8 cellular contexts compared by ENCODE assay signal in the genomic region with DNA sequence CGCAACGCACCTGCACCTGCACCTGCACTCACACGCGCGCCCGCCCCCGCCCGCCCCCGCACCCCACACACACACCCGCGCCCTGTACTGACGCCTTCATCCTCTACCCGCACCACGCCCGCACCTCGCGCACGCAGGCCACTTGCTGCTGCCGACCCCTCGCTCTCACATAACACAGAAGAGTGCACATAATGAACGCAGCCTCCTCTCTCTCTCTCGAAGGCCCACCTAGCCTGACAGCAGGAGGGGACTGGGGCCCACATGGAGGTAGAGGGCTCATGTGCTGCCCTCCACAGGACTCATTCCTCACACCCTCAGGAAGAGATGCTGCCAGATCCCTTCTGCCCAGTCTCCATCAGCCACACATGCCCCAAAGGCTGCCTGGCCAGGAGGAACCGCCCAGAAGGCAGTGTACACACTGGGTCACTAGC. TPM values are rescaled to one million over a fixed set of nuclear protein-coding genes. Genes with fewer than 3 reads are reported as not detected.
DNase-seq lines count a peak whose midpoint lies in the region; ATAC-seq and TF ChIP-seq lines count a peak whose summit lies in the region.

No MANE protein-coding gene starts in this region.

- POLR2A ChIA-PET in HCT116 (lab: Charles Lee) (no interaction called here), RWPE1 (lab: Yijun Ruan, JAX; ENCODE audit: low non-redundant PET) (interaction anchor here (0.7 kb wide), 1 partner anchor 143 kb away, joined by 4 read pairs; no protein-coding TSS in a partner anchor)

- ATAC-seq in HCT116, result peak; percentile 30; the same call in 1 of the 2 replicates
- ATAC-seq in GM18505 (IDR thresholded peaks at IDR 0.05; ENCODE audit: unreplicated experiment), result no peak

- peak; percentile 13; the same call in 1 of the 2 replicates for TF ChIP-seq CTCF in 22Rv1 (IDR thresholded peaks at IDR 0.05)
- no peak for TF ChIP-seq CTCF in HCT116 (IDR thresholded peaks at IDR 0.05 in 2 of 3, conservative IDR thresholded peaks at IDR 0.05 in 1 of 3; ENCODE audit: borderline replicate concordance in 1 of 3, insufficient read depth in 1 of 3, low read depth in 2 of 3, low read length in 2 of 3)
- peak; percentile 52 for TF ChIP-seq CTCF in VCaP (conservative IDR thresholded peaks at IDR 0.05)
- TF ChIP-seq CTCF in RWPE1 (conservative IDR thresholded peaks at IDR 0.05; ENCODE audit: low read depth), result no peak; the same call in 1 of the 2 replicates

- no peak overlapping the region for H3K27ac ChIP-seq in 22Rv1
- H3K27ac ChIP-seq in HCT116 (ENCODE audit: low read depth, low read length), result no peak overlapping the region
- peak overlapping the region; percentile 94 for H3K27ac ChIP-seq in VCaP
- H3K27ac ChIP-seq in iPS-20b (ENCODE audit: low read length), result no peak overlapping the region
- H3K27ac ChIP-seq in RWPE1, result no peak overlapping the region

- no peak for TF ChIP-seq RAD21 in HCT116 (IDR thresholded peaks at IDR 0.05; ENCODE audit: low read depth)

- H3K79me2 ChIP-seq in HCT116 (ENCODE audit: insufficient read depth, low read length), result no peaks in the 10 kb centered on the region

- no TSS peak for BruUV-seq in HCT116 (replicated peaks; lab: Mats Ljungman, UMichigan)

- H2AFZ ChIP-seq in HCT116 (ENCODE audit: low read depth, low read length, poor library complexity, severe bottlenecking), result no peak overlapping the region

- H3K36me3 ChIP-seq in HCT116 (ENCODE audit: control insufficient read depth in 1 of 2, insufficient read depth in 2 of 2, low read length in 2 of 2), result no peaks in the 10 kb centered on the region
- no peaks in the 10 kb centered on the region for H3K36me3 ChIP-seq in iPS-20b (ENCODE audit: insufficient read depth, low read depth, low read length)

- H3K9me2 ChIP-seq in HCT116 (ENCODE audit: insufficient read depth), result no peaks in the 10 kb centered on the region

- DNase-seq in HCT116 (ENCODE audit: low read depth, low spot score), result no peak
- no peak for DNase-seq in NCI-H774 (lab: John Stamatoyannopoulos, UW)
- no peak for DNase-seq in RWPE1 (ENCODE audit: low spot score)
- DNase-seq in NCI-H187 (lab: John Stamatoyannopoulos, UW), result no peak

- intact Hi-C loops in HCT116 (cut with micrococcal nuclease), result no loop called here

- no peak overlapping the region for H3K4me3 ChIP-seq in HCT116 (replicated peaks in 1 of 2; ENCODE audit: low read depth in 1 of 2, low read length in 2 of 2)
- peak overlapping the region; percentile 22; the same call in 1 of the 2 replicates for H3K4me3 ChIP-seq in iPS-20b (ENCODE audit: low read length)

- CTCF ChIA-PET in HCT116 (lab: Charles Lee) (no interaction called here), RWPE1 (lab: Yijun Ruan, JAX) (no interaction called here)

- no peak overlapping the region for H3K4me2 ChIP-seq in HCT116 (ENCODE audit: low read length)

- H3K9ac ChIP-seq in HCT116 (ENCODE audit: low read length) (no peak overlapping the region), iPS-20b (ENCODE audit: low read depth, low read length) (no peak overlapping the region)

- no peaks in the 10 kb centered on the region for H4K20me1 ChIP-seq in HCT116 (ENCODE audit: insufficient read depth)

- no peak for TF ChIP-seq POLR2A in HCT116 (IDR thresholded peaks at IDR 0.05; ENCODE audit: borderline replicate concordance, extremely low read depth, insufficient read depth, insufficient read length)
- TF ChIP-seq POLR2A in GM18505 (IDR thresholded peaks at IDR 0.05; ENCODE audit: borderline replicate concordance, extremely low read depth, insufficient read depth, insufficient read length), result no peak

- RAD21 ChIA-PET in HCT116 (lab: Charles Lee; ENCODE audit: low non-redundant PET in 1 of 2, low total read pairs in 2 of 2, uncharacterized antibody in 2 of 2, unreplicated experiment in 2 of 2), result no interaction called here

- no peaks in the 10 kb centered on the region for H3K4me1 ChIP-seq in HCT116 (ENCODE audit: control insufficient read depth in 1 of 2, insufficient read depth in 2 of 2, low read length in 2 of 2)
- H3K4me1 ChIP-seq in iPS-20b (ENCODE audit: insufficient read depth, low read length), result no peaks in the 10 kb centered on the region

- H3K27me3 ChIP-seq in HCT116 (ENCODE audit: insufficient read depth, low read length), result no peaks in the 10 kb centered on the region
- H3K27me3 ChIP-seq in iPS-20b (ENCODE audit: insufficient read depth, low read length), result peaks cover 79% of the 10 kb centered on the region

- H3K9me3 ChIP-seq in HCT116 (ENCODE audit: control insufficient read depth in 1 of 2, insufficient read depth in 1 of 2, low read depth in 1 of 2, low read length in 2 of 2), result no peaks in the 10 kb centered on the region
- H3K9me3 ChIP-seq in iPS-20b (ENCODE audit: insufficient read depth, low read depth, low read length), result no peaks in the 10 kb centered on the region

TF ChIP-seq in HCT116, 20 proteins besides CTCF, POLR2A, EP300 and RAD21:
- TF ChIP-seq POLR2AphosphoS5 (IDR thresholded peaks at IDR 0.05; ENCODE audit: low read depth, low read length), result no peak

RNA-seq across cellular contexts. Expression of gene CAMK2B, which starts 0.4 kb away (rescaled TPM):
- total RNA-seq in HCT116 (2021; ENCODE audit: unreplicated experiment), result 0.34 TPM
- polyA plus RNA-seq in HCT116 (2012), result 0.11 and 0.60 TPM in 2 replicates

Comparison
In these comparisons a context has a peak if more than half of its experiments do, and no peak if none do; other contexts are left out.
1. CTCF ChIP-seq: peak in 22Rv1 (single experiment) and VCaP (single experiment); none in HCT116 (0 of 3) and RWPE1 (single experiment).